8 cellular contexts compared by ENCODE assay signal in the genomic region with DNA sequence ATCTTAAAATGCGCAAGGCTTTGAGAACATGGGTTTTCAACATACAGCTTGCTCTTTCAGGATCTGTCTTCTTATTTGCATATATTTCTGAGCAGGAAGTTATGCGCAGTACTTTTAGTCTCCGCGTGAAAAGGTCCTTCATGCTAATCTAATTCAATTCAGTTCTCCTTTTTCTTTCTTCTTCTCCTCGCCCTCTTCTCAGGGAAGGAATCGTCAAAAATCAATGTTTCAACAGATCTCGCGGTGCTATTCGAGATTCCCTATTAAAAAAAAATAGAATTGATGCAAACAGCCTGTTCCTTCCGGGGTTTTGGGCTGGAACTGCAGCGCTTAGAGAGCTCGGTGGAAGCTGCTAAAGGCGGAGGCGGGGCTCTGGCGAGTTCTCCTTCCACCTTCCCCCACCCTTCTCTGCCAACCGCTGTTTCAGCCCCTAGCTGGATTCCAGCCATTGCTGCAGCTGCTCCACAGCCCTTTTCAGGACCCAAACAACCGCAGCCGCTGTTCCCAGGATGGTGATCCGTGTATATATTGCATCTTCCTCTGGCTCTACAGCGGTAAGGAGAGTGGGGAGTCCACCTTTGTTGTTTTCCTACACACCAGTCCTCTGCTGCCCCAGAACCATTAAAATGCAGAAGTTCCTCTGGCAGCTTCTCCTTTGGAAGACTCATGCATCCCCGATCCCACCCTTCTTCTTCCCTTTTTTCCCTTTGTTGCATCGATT. TPM values are rescaled to one million over a fixed set of nuclear protein-coding genes. Genes with fewer than 3 reads are reported as not detected.
DNase-seq lines count a peak whose midpoint lies in the region; ATAC-seq and TF ChIP-seq lines count a peak whose summit lies in the region.

A gene with protein sequence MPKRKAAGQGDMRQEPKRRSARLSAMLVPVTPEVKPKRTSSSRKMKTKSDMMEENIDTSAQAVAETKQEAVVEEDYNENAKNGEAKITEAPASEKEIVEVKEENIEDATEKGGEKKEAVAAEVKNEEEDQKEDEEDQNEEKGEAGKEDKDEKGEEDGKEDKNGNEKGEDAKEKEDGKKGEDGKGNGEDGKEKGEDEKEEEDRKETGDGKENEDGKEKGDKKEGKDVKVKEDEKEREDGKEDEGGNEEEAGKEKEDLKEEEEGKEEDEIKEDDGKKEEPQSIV (minus strand): TSS at position 222 of the 721 bp plus-strand sequence. CDS start 80,364 bp downstream, outside the sequence.
A gene (plus strand): TSS at position 411 of the 721 bp plus-strand sequence. CDS start 99 bp downstream, at position 510.

- H3K4me3 ChIP-seq in Caco-2 (ENCODE audit: low read depth, low read length) (peak within 1 kb of the TSS; percentile 48), SK-N-SH (ENCODE audit: low read depth in 2 of 2, low read length in 1 of 2) (peak within 1 kb of the TSS; percentile 69), thyroid gland (replicated peaks in 1 of 3) (peak within 1 kb of the TSS in 2 of 3 donors; percentile 29 to 39)

- peak in 1 of 2 donors; percentile 57 for TF ChIP-seq POLR2A in thyroid gland (IDR thresholded peaks at IDR 0.05)

- H3F3A ChIP-seq in SK-N-SH (replicated peaks; ENCODE audit: insufficient read depth): peaks cover 6% of the 10 kb centered on the region

- DNase-seq in Caco-2: peak; percentile 73 to 78
- peak; percentile 85 for DNase-seq in HT1080 (ENCODE audit: low read depth)
- DNase-seq in SK-N-SH: peak; percentile 56
- DNase-seq in activated naive CD8-positive, alpha-beta T cell treated with anti-CD3 and anti-CD28 coated beads for 36 hours: peak; percentile 62
- DNase-seq in Right ventricle myocardium inferior (ENCODE audit: missing footprints): peak; percentile 88
- peak; percentile 90 for DNase-seq in osteocyte (ENCODE audit: extremely low spot score, unreplicated experiment)
- peak; percentile 84 for DNase-seq in thyroid gland

- no TSS peak for BruUV-seq in Caco-2 (replicated peaks; lab: Mats Ljungman, UMichigan)

- H3K9me2 ChIP-seq in SK-N-SH: no peaks in the 10 kb centered on the region

- ATAC-seq in GM21360 (IDR thresholded peaks at IDR 0.05; ENCODE audit: unreplicated experiment) (peak; percentile 90), Right ventricle myocardium inferior (peak; percentile 99)

- H3K9ac ChIP-seq in SK-N-SH: peak within 1 kb of the TSS; percentile 76

- intact Hi-C loops in Caco-2 (cut with micrococcal nuclease; ENCODE audit: unreplicated experiment) (no loop called here), Right ventricle myocardium inferior (cut with DNase I) (no loop called here), thyroid gland (cut with DNase I) (no loop called here)

- no peaks in the 10 kb centered on the region for H3K36me3 ChIP-seq in Caco-2 (ENCODE audit: control insufficient read depth, insufficient read depth, low read length)
- no peaks in the 10 kb centered on the region for H3K36me3 ChIP-seq in SK-N-SH (replicated peaks in 1 of 2; ENCODE audit: control insufficient read depth in 1 of 2, insufficient read depth in 2 of 2, low read length in 1 of 2)
- no peaks in the 10 kb centered on the region for H3K36me3 ChIP-seq in thyroid gland

- no peak for TF ChIP-seq RAD21 in SK-N-SH (IDR thresholded peaks at IDR 0.05; ENCODE audit: low read length)

- POLR2A ChIA-PET in Caco-2 (lab: Charles Lee): no interaction called here
- POLR2A ChIA-PET in SK-N-SH (lab: Yijun Ruan, JAX): interaction anchor here (0.6 kb wide), 2 partner anchors 23 to 659 kb away, joined by 3 to 4 read pairs; no protein-coding TSS in a partner anchor

- H3K4me3 Mint-ChIP-seq in Caco-2 (ENCODE audit: unreplicated experiment) (peak within 1 kb of the TSS; percentile 77), osteocyte (ENCODE audit: unreplicated experiment) (peak within 1 kb of the TSS; percentile 96)
- peak within 1 kb of the TSS; percentile 91 for H3K4me3 Mint-ChIP-seq in activated naive CD8-positive, alpha-beta T cell treated with anti-CD3 and anti-CD28 coated beads for 36 hours

- H3K4me1 Mint-ChIP-seq in Caco-2 (ENCODE audit: low read depth, unreplicated experiment): no peaks in the 10 kb centered on the region
- peaks cover 34% of the 10 kb centered on the region for H3K4me1 Mint-ChIP-seq in activated naive CD8-positive, alpha-beta T cell treated with anti-CD3 and anti-CD28 coated beads for 36 hours
- H3K4me1 Mint-ChIP-seq in osteocyte (ENCODE audit: unreplicated experiment): peaks cover 23% of the 10 kb centered on the region

- H2AFZ ChIP-seq in SK-N-SH (ENCODE audit: low read depth): peak within 1 kb of the TSS; percentile 92

- H3K27me3 Mint-ChIP-seq in Caco-2 (ENCODE audit: insufficient read depth, unreplicated experiment) (no peaks in the 10 kb centered on the region), osteocyte (ENCODE audit: unreplicated experiment) (no peaks in the 10 kb centered on the region)
- no peaks in the 10 kb centered on the region for H3K27me3 Mint-ChIP-seq in activated naive CD8-positive, alpha-beta T cell treated with anti-CD3 and anti-CD28 coated beads for 36 hours

- H3K27me3 ChIP-seq in Caco-2 (replicated peaks; ENCODE audit: control insufficient read depth, insufficient read depth, low read length): no peaks in the 10 kb centered on the region
- no peaks in the 10 kb centered on the region for H3K27me3 ChIP-seq in SK-N-SH (ENCODE audit: insufficient read depth)
- no peaks in the 10 kb centered on the region for H3K27me3 ChIP-seq in thyroid gland

- CTCF ChIA-PET in Caco-2 (lab: Charles Lee) (interaction anchor here (0.6 kb wide), 1 partner anchor 11 kb away, joined by 3 read pairs; no protein-coding TSS in a partner anchor), SK-N-SH (lab: Yijun Ruan, JAX) (no interaction called here)

- peaks cover 24% of the 10 kb centered on the region for H3K79me2 ChIP-seq in SK-N-SH (ENCODE audit: insufficient read depth)

- H3K4me2 ChIP-seq in SK-N-SH: peak within 1 kb of the TSS; percentile 80

- H3K4me1 ChIP-seq in Caco-2 (no peaks in the 10 kb centered on the region), SK-N-SH (ENCODE audit: control insufficient read depth in 1 of 2, insufficient read depth in 2 of 2, low read depth in 1 of 2, low read length in 1 of 2) (no peaks in the 10 kb centered on the region; a peak in 1 of 4 replicates), thyroid gland (peaks cover 0 to 4% of the 10 kb centered on the region in 2 donors)

- H3K27ac ChIP-seq in SK-N-SH (ENCODE audit: low read depth in 2 of 2, low read length in 1 of 2) (peak within 1 kb of the TSS; percentile 74 to 90), thyroid gland (peak within 1 kb of the TSS; percentile 46 to 76 (median 61))

- 2% methylated on average over 22 of the region's 22 CpGs for WGBS in SK-N-SH (ENCODE audit: low lambda C conversion rate)
- 0% methylated on average over 21 to 22 of the region's 22 CpGs for whole genome bisulfite sequencing in thyroid gland, 2 donors

- H3K27ac Mint-ChIP-seq in Caco-2 (ENCODE audit: unreplicated experiment) (peak within 1 kb of the TSS; percentile 90), osteocyte (ENCODE audit: unreplicated experiment) (peak within 1 kb of the TSS; percentile 96)
- H3K27ac Mint-ChIP-seq in activated naive CD8-positive, alpha-beta T cell treated with anti-CD3 and anti-CD28 coated beads for 36 hours: peak within 1 kb of the TSS; percentile 90

- no peaks in the 10 kb centered on the region for H3K9me3 ChIP-seq in Caco-2
- H3K9me3 ChIP-seq in SK-N-SH: no peaks in the 10 kb centered on the region
- H3K9me3 ChIP-seq in thyroid gland: no peaks in the 10 kb centered on the region

- H4K20me1 ChIP-seq in SK-N-SH (ENCODE audit: insufficient read depth): no peaks in the 10 kb centered on the region

- no peaks in the 10 kb centered on the region for H3K36me3 Mint-ChIP-seq in Caco-2 (ENCODE audit: insufficient read depth, unreplicated experiment)
- H3K36me3 Mint-ChIP-seq in activated naive CD8-positive, alpha-beta T cell treated with anti-CD3 and anti-CD28 coated beads for 36 hours: peaks cover 13% of the 10 kb centered on the region
- H3K36me3 Mint-ChIP-seq in osteocyte (ENCODE audit: unreplicated experiment): peaks cover 3% of the 10 kb centered on the region

- H3K9me3 Mint-ChIP-seq in Caco-2 (ENCODE audit: unreplicated experiment): no peaks in the 10 kb centered on the region
- H3K9me3 Mint-ChIP-seq in activated naive CD8-positive, alpha-beta T cell treated with anti-CD3 and anti-CD28 coated beads for 36 hours: peaks cover 2% of the 10 kb centered on the region
- peaks cover 17% of the 10 kb centered on the region for H3K9me3 Mint-ChIP-seq in osteocyte (ENCODE audit: unreplicated experiment)

- TF ChIP-seq EP300 in SK-N-SH (IDR thresholded peaks at IDR 0.05; ENCODE audit: borderline replicate concordance in 1 of 2, low read depth in 1 of 2, low read length in 1 of 2): no peak

- TF ChIP-seq CTCF in Caco-2 (IDR thresholded peaks at IDR 0.05; ENCODE audit: insufficient read depth in 1 of 2, low read depth in 1 of 2, low read length in 1 of 2, severe bottlenecking in 1 of 2, unreplicated experiment in 1 of 2) (no peak), SK-N-SH (IDR thresholded peaks at IDR 0.05) (no peak), osteocyte (IDR thresholded peaks at IDR 0.05) (no peak), thyroid gland (IDR thresholded peaks at IDR 0.05) (peak in 1 of 6 experiments; percentile 25)

TF ChIP-seq in SK-N-SH, 30 proteins besides CTCF, POLR2A, EP300 and RAD21 (continues in another document):
- peak; percentile 59 for TF ChIP-seq POLR2AphosphoS5 (IDR thresholded peaks at IDR 0.05; ENCODE audit: low read depth, low read length)

RNA-seq across cellular contexts. Expression of the first gene that starts in this region (rescaled TPM):
- 1.1 and 1.9 TPM in 2 replicates for total RNA-seq in Caco-2 (2022)
- total RNA-seq in HT1080 (2014; rRNA removed; shearing (Covaris generic)): 0.40 TPM in 1 of 2 replicates, not detected in the other
- polyA plus RNA-seq in HT1080 (2015; cell fraction: cytosol; rRNA removed): 3.1 and 4.5 TPM in 2 replicates
- polyA plus RNA-seq in HT1080 (2015; cell fraction: nucleus; rRNA removed): 0.55 and 1.7 TPM in 2 replicates
- polyA plus RNA-seq in SK-N-SH (2012; rRNA removed): 1.5 and 1.9 TPM in 2 replicates
- polyA plus RNA-seq in SK-N-SH (2012; cell fraction: cytosol; rRNA removed): 2.2 and 2.9 TPM in 2 replicates
- polyA plus RNA-seq in SK-N-SH (2012; cell fraction: nucleus; rRNA removed): 0.40 and 0.62 TPM in 2 replicates
- total RNA-seq in activated naive CD8-positive, alpha-beta T cell treated with anti-CD3 and anti-CD28 coated beads for 36 hours: 1 to 10 TPM; 3.8 to 3.9 TPM
- 1.3 TPM for total RNA-seq in Right ventricle myocardium inferior
- total RNA-seq in osteocyte: 1.6 and 2.7 TPM in 2 replicates
- total RNA-seq in thyroid gland: 10 to 100 TPM in 1 of 4 donors, 1 to 10 TPM in 3; 3.1 to 11.5 (median 8.4) TPM

RNA-seq across cellular contexts. Expression of the second gene that starts in this region (rescaled TPM):
- total RNA-seq in Caco-2 (2022): 24.6 and 32.1 TPM in 2 replicates
- total RNA-seq in HT1080 (2014; rRNA removed; shearing (Covaris generic)): 13.6 and 17.0 TPM in 2 replicates
- polyA plus RNA-seq in HT1080 (2015; cell fraction: cytosol; rRNA removed): 39.7 and 47.1 TPM in 2 replicates
- 17.5 and 20.3 TPM in 2 replicates for polyA plus RNA-seq in HT1080 (2015; cell fraction: nucleus; rRNA removed)
- polyA plus RNA-seq in SK-N-SH (2012; rRNA removed): 43.6 and 56.6 TPM in 2 replicates
- 76.5 and 107 TPM in 2 replicates for polyA plus RNA-seq in SK-N-SH (2012; cell fraction: cytosol; rRNA removed)
- 14.7 and 19.0 TPM in 2 replicates for polyA plus RNA-seq in SK-N-SH (2012; cell fraction: nucleus; rRNA removed)
- total RNA-seq in activated naive CD8-positive, alpha-beta T cell treated with anti-CD3 and anti-CD28 coated beads for 36 hours: 10 to 100 TPM; 32.8 to 32.9 TPM
- total RNA-seq in Right ventricle myocardium inferior: 30.2 TPM
- 166 TPM in 2 replicates for total RNA-seq in osteocyte
- 100 to 1,000 TPM; 104 to 150 (median 123) TPM for total RNA-seq in thyroid gland

Comparison
In these comparisons a context has a peak if more than half of its experiments do, and no peak if none do; other contexts are left out.
1. Peak in every context shown above with its lines: DNase-seq, ATAC-seq, H3K4me3 ChIP-seq and H3K27ac ChIP-seq.